ENCODE assay signal across 1 cellular context in genomic region chr5:179763215-179763945, GRCh38.
TF ChIP-seq lines count a peak whose summit lies in the region.

No MANE protein-coding gene starts in this region.

TF ChIP-seq in endothelial cell of umbilical vein, 7 proteins besides CTCF, POLR2A, EP300 and RAD21:
- TF ChIP-seq MYC (IDR thresholded peaks at IDR 0.05; ENCODE audit: low read depth, low read length), result no peak
- TF ChIP-seq GATA2 (IDR thresholded peaks at IDR 0.05; ENCODE audit: insufficient read depth, insufficient read length, low read depth, low read length), result peak; percentile 0
